Comparison of ENCODE assay signal across 6 cellular contexts in the genomic region with DNA sequence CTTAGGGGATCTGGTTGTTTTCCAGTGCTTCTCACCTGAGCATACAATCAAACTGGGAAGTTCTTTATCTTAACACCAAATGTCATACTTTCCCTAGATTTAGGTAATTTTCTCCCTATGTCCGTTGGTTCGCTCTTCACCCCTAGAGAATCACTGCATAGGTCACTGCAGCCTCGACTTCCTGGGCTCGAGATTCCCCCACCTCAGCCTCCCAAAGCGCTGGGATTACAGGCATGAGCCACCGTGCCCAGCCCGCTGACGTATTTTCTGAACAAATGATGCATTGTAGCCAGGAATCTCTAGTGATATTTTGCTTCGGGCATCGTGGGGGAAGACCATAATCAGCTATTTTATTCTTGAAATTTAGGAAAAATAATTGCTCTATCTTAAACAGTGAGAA. TPM values are rescaled to one million over a fixed set of nuclear protein-coding genes. Genes with fewer than 3 reads are reported as not detected.
A peak's percentile ranks its signal among the peaks of the same experiment; 100 is the strongest.
DNase-seq lines count a peak whose midpoint lies in the region; ATAC-seq, FAIRE-seq and TF ChIP-seq lines count a peak whose summit lies in the region.

No MANE protein-coding gene starts in this region.

- TF ChIP-seq CTCF in bronchial epithelial cell (IDR thresholded peaks at IDR 0.05; ENCODE audit: insufficient read depth, low read length, severe bottlenecking) (no peak), osteoblast (IDR thresholded peaks at IDR 0.05; ENCODE audit: extremely low read depth, low read depth, low read length) (no peak)

- H3K27me3 ChIP-seq in bronchial epithelial cell (ENCODE audit: control insufficient read depth, insufficient read depth, low read length) (no peaks in the 10 kb centered on the region), osteoblast (ENCODE audit: insufficient read depth, low read length) (no peaks in the 10 kb centered on the region)

- DNase-seq in Jurkat, Clone E6-1 (ENCODE audit: low read depth, low spot score), result no peak
- DNase-seq in bronchial epithelial cell (ENCODE audit: low read depth) (peak; percentile 37), osteoblast (ENCODE audit: insufficient read length, low spot score, missing footprints) (peak; percentile 76), mesenteric fat pad (ENCODE audit: low spot score) (no peak), GM03348 (ENCODE audit: low spot score) (no peak)

- peaks cover 21% of the 10 kb centered on the region for H3K79me2 ChIP-seq in osteoblast (ENCODE audit: insufficient read depth, low read length)

- H3K36me3 ChIP-seq in bronchial epithelial cell (ENCODE audit: control insufficient read depth, insufficient read depth, low read length) (peaks cover 13% of the 10 kb centered on the region), osteoblast (ENCODE audit: insufficient read depth, low read length) (peaks cover 42% of the 10 kb centered on the region)

- peak overlapping the region; percentile 91 for H3K27ac ChIP-seq in osteoblast (ENCODE audit: low read depth, low read length)

- no peak for FAIRE-seq in bronchial epithelial cell (lab: Jason Lieb, UNC)

- H3K9me3 ChIP-seq in osteoblast (ENCODE audit: low read depth, low read length), result no peaks in the 10 kb centered on the region

- ATAC-seq in GM21447 (IDR thresholded peaks at IDR 0.05; ENCODE audit: unreplicated experiment), result no peak

- H2AFZ ChIP-seq in osteoblast (ENCODE audit: low read length), result peak overlapping the region; percentile 93

- H3K4me3 ChIP-seq in Jurkat, Clone E6-1 (ENCODE audit: low read length), result peak overlapping the region; percentile 83
- H3K4me3 ChIP-seq in bronchial epithelial cell (ENCODE audit: low read depth, low read length) (peak overlapping the region; percentile 60), osteoblast (ENCODE audit: insufficient read depth, low read length) (peak overlapping the region; percentile 85)

- H3K4me1 ChIP-seq in osteoblast (ENCODE audit: insufficient read depth, low read length), result peaks cover 29% of the 10 kb centered on the region

- peak overlapping the region; percentile 99 for H3K4me2 ChIP-seq in osteoblast (ENCODE audit: insufficient read depth, low read length)

- H4K20me1 ChIP-seq in osteoblast (ENCODE audit: insufficient read depth, low read length), result peaks cover 16% of the 10 kb centered on the region

RNA-seq across cellular contexts. Expression of a gene that starts 1.1 kb away (rescaled TPM):
- polyA plus RNA-seq in Jurkat, Clone E6-1 (2012; ENCODE audit: insufficient read depth, insufficient read length), result 8,487 TPM
- total RNA-seq in bronchial epithelial cell, result 3,411 and 3,733 TPM in 2 replicates
- 1,930 and 2,844 TPM in 2 replicates for total RNA-seq in osteoblast
- 2,287 TPM for total RNA-seq in mesenteric fat pad

RNA-seq across cellular contexts. Expression of a gene that starts 2.7 kb away (rescaled TPM):
- polyA plus RNA-seq in Jurkat, Clone E6-1 (2012; ENCODE audit: insufficient read depth, insufficient read length), result 9.6 TPM
- total RNA-seq in bronchial epithelial cell, result 3.5 and 4.5 TPM in 2 replicates
- 9.0 and 10.6 TPM in 2 replicates for total RNA-seq in osteoblast
- total RNA-seq in mesenteric fat pad, result 7.9 TPM

RNA-seq across cellular contexts. Expression of a gene that starts 11.0 kb away (rescaled TPM):
- 525 TPM for polyA plus RNA-seq in Jurkat, Clone E6-1 (2012; ENCODE audit: insufficient read depth, insufficient read length)
- 168 and 172 TPM in 2 replicates for total RNA-seq in bronchial epithelial cell
- total RNA-seq in osteoblast, result 99.0 and 115 TPM in 2 replicates
- total RNA-seq in mesenteric fat pad, result 99.5 TPM

RNA-seq across cellular contexts. Expression of a gene that starts 12.7 kb away (rescaled TPM):
- polyA plus RNA-seq in Jurkat, Clone E6-1 (2012; ENCODE audit: insufficient read depth, insufficient read length), result 73.7 TPM
- total RNA-seq in bronchial epithelial cell, result 253 and 304 TPM in 2 replicates
- total RNA-seq in osteoblast, result 239 and 304 TPM in 2 replicates
- total RNA-seq in mesenteric fat pad, result 435 TPM

RNA-seq across cellular contexts. Expression of a gene that starts 35.4 kb away (rescaled TPM):
- 1.6 TPM for polyA plus RNA-seq in Jurkat, Clone E6-1 (2012; ENCODE audit: insufficient read depth, insufficient read length)
- total RNA-seq in bronchial epithelial cell (21.1 and 59.8 TPM in 2 replicates), osteoblast (1.1 and 2.4 TPM in 2 replicates), mesenteric fat pad (1.9 TPM)

Comparison
In these comparisons a context has a peak if more than half of its experiments do, and no peak if none do; other contexts are left out.
1. DNase-seq: peak in bronchial epithelial cell (single experiment) and osteoblast (single experiment); none in Jurkat, Clone E6-1 (single experiment), mesenteric fat pad (single experiment) and GM03348 (single experiment).
2. Peak in every context shown above with its lines, with median percentiles within 50 percentile points of each other: H3K4me3 ChIP-seq.